In genomic region chr2:172596776-172597175, GRCh38 we compare ENCODE assay signal across 21 cellular contexts. TPM values are rescaled to one million over a fixed set of nuclear protein-coding genes. Genes with fewer than 3 reads are reported as not detected.
DNase-seq lines count a peak whose midpoint lies in the region; ATAC-seq and FAIRE-seq lines count a peak whose summit lies in the region.
"Had no signal": no experiment of that assay in that cellular context is flagged by ENCODE, and none has a peak within 500 bp of the region (broad histone marks: within the 10 kb centered on the region; RNA-seq: fewer than 3 reads in every experiment).

No MANE protein-coding gene starts in this region.

- CTCF ChIA-PET in activated CD4-positive, alpha-beta memory T cell treated with anti-CD3 and anti-CD28 coated beads for 36 hours (lab: Charles Lee) = interaction anchor here (2.0 to 3.1 kb wide), 2 partner anchors 16 to 113 kb away, joined by 5 to 14 read pairs; no protein-coding TSS in a partner anchor

- peaks cover 68% of the 10 kb centered on the region for H3K36me3 Mint-ChIP-seq in CD4-positive, CD25-positive, alpha-beta regulatory T cell
- peaks cover 18% of the 10 kb centered on the region for H3K36me3 Mint-ChIP-seq in IgD-negative memory B cell
- peaks cover 36% of the 10 kb centered on the region for H3K36me3 Mint-ChIP-seq in activated CD4-positive, alpha-beta memory T cell treated with anti-CD3 and anti-CD28 coated beads for 36 hours

- H3K4me1 Mint-ChIP-seq in CD4-positive, CD25-positive, alpha-beta regulatory T cell = peaks cover 23 to 57% (median 28%) of the 10 kb centered on the region in 4 donors
- H3K4me1 Mint-ChIP-seq in IgD-negative memory B cell = peaks cover 0 to 2% (median 0%) of the 10 kb centered on the region in 3 donors
- peaks cover 1% of the 10 kb centered on the region for H3K4me1 Mint-ChIP-seq in activated CD4-positive, alpha-beta memory T cell treated with anti-CD3 and anti-CD28 coated beads for 36 hours (ENCODE audit: low read depth)

- no peaks in the 10 kb centered on the region for H3K9me3 Mint-ChIP-seq in CD4-positive, CD25-positive, alpha-beta regulatory T cell
- no peaks in the 10 kb centered on the region for H3K9me3 Mint-ChIP-seq in IgD-negative memory B cell
- H3K9me3 Mint-ChIP-seq in activated CD4-positive, alpha-beta memory T cell treated with anti-CD3 and anti-CD28 coated beads for 36 hours = no peaks in the 10 kb centered on the region
- H3K9me3 Mint-ChIP-seq: mesothelial cell of epicardium had no signal

- no peaks in the 10 kb centered on the region for H3K9me3 ChIP-seq in CD4-positive, CD25-positive, alpha-beta regulatory T cell (ENCODE audit: control insufficient read depth in 2 of 2, low read length in 2 of 2)
- H3K9me3 ChIP-seq: heart right ventricle, sigmoid colon, thyroid gland had no signal

- no peaks in the 10 kb centered on the region for H3K27me3 ChIP-seq in CD4-positive, CD25-positive, alpha-beta regulatory T cell (ENCODE audit: control insufficient read depth, insufficient read depth, low read length)
- H3K27me3 ChIP-seq: brain microvascular endothelial cell, dorsolateral prefrontal cortex, heart right ventricle, sigmoid colon, thyroid gland had no signal

- peak overlapping the region in 2 of 3 donors; percentile 21 to 34 for H3K27ac Mint-ChIP-seq in CD4-positive, CD25-positive, alpha-beta regulatory T cell
- H3K27ac Mint-ChIP-seq in IgD-negative memory B cell = peak overlapping the region in 2 of 3 donors; percentile 25 to 86
- H3K27ac Mint-ChIP-seq in activated CD4-positive, alpha-beta memory T cell treated with anti-CD3 and anti-CD28 coated beads for 36 hours = no peak overlapping the region
- H3K27ac Mint-ChIP-seq: mesothelial cell of epicardium had no signal

- no peak overlapping the region for H3K4me3 ChIP-seq in CD4-positive, CD25-positive, alpha-beta regulatory T cell (ENCODE audit: low read depth, low read length)
- H3K4me3 ChIP-seq: dorsolateral prefrontal cortex, heart right ventricle, sigmoid colon, thyroid gland had no signal

- H3K4me3 Mint-ChIP-seq in CD4-positive, CD25-positive, alpha-beta regulatory T cell = no peak overlapping the region
- no peak overlapping the region for H3K4me3 Mint-ChIP-seq in IgD-negative memory B cell
- no peak overlapping the region for H3K4me3 Mint-ChIP-seq in activated CD4-positive, alpha-beta memory T cell treated with anti-CD3 and anti-CD28 coated beads for 36 hours
- H3K4me3 Mint-ChIP-seq: mesothelial cell of epicardium had no signal

- no peaks in the 10 kb centered on the region for H3K4me1 ChIP-seq in CD4-positive, CD25-positive, alpha-beta regulatory T cell (ENCODE audit: control insufficient read depth, insufficient read depth, low read length, poor library complexity, severe bottlenecking)
- H3K4me1 ChIP-seq: thyroid gland had no signal

- no peak for ATAC-seq in CD4-positive, CD25-positive, alpha-beta regulatory T cell (ENCODE audit: low read depth in 2 of 2)
- ATAC-seq in HG02763 (IDR thresholded peaks at IDR 0.05; ENCODE audit: unreplicated experiment) = peak; percentile 70

- peaks cover 82% of the 10 kb centered on the region for H3K36me3 ChIP-seq in CD4-positive, CD25-positive, alpha-beta regulatory T cell (ENCODE audit: control insufficient read depth, insufficient read depth, low read length)
- H3K36me3 ChIP-seq: brain microvascular endothelial cell, thyroid gland had no signal

- peak; percentile 63 for FAIRE-seq in GM19239 (lab: Jason Lieb, UNC)

- no peak for DNase-seq in CD4-positive, CD25-positive, alpha-beta regulatory T cell
- DNase-seq in GM19239 (ENCODE audit: insufficient read length, low spot score) (no peak), NK-92 (lab: John Stamatoyannopoulos, UW; ENCODE audit: unreplicated experiment) (no peak), AG08396 (ENCODE audit: low spot score) (no peak)
- no peak for DNase-seq in stimulated activated CD4-positive, alpha-beta T cell treated with anti-CD3 and anti-CD28 coated beads, Interleukin-15, amount 100 ng/mL, for 24 hours
- no peak for DNase-seq in activated CD4-positive, alpha-beta memory T cell treated with anti-CD3 and anti-CD28 coated beads for 36 hours
- DNase-seq: activated CD4-positive, CD25-positive, alpha-beta regulatory T cell treated with anti-CD3 and anti-CD28 coated beads, Interleukin-2, amount 50 U/mL, for 72 hours; activated CD8-positive, alpha-beta memory T cell treated with anti-CD3 and anti-CD28 coated beads, Interleukin-2, amount 50 U/mL, for 48 hours; activated naive CD4-positive, alpha-beta T cell treated with anti-CD3 and anti-CD28 coated beads, Interleukin-2, amount 50 U/mL, for 16 hours; brain microvascular endothelial cell; dorsolateral prefrontal cortex; GDM1; heart right ventricle; KG1; NCI-H1694 treated with DMSO at 0.1 percent for 48 hours; sigmoid colon; stimulated activated CD4-positive, alpha-beta T cell treated with anti-CD3 and anti-CD28 coated beads, Interleukin-2, amount 100 ng/mL, for 48 hours; thyroid gland had no signal

- intact Hi-C loops in activated CD4-positive, alpha-beta memory T cell treated with anti-CD3 and anti-CD28 coated beads for 36 hours (cut with micrococcal nuclease) = no loop called here

- H3K27ac ChIP-seq in CD4-positive, CD25-positive, alpha-beta regulatory T cell (ENCODE audit: insufficient read depth, low read length, poor library complexity, severe bottlenecking) = no peak overlapping the region
- H3K27ac ChIP-seq: brain microvascular endothelial cell, dorsolateral prefrontal cortex, heart right ventricle, sigmoid colon, thyroid gland had no signal

- POLR2A ChIA-PET in activated CD4-positive, alpha-beta memory T cell treated with anti-CD3 and anti-CD28 coated beads for 36 hours (lab: Charles Lee) = no interaction called here

- H3K27me3 Mint-ChIP-seq in CD4-positive, CD25-positive, alpha-beta regulatory T cell = no peaks in the 10 kb centered on the region
- H3K27me3 Mint-ChIP-seq in IgD-negative memory B cell = no peaks in the 10 kb centered on the region
- H3K27me3 Mint-ChIP-seq in activated CD4-positive, alpha-beta memory T cell treated with anti-CD3 and anti-CD28 coated beads for 36 hours = no peaks in the 10 kb centered on the region

RNA-seq across cellular contexts. Expression of gene PDK1, which starts 40.9 kb away (rescaled TPM):
- 53.0 TPM for total RNA-seq in CD4-positive, CD25-positive, alpha-beta regulatory T cell
- polyA plus RNA-seq in CD4-positive, CD25-positive, alpha-beta regulatory T cell = 10 to 100 TPM; 41.0 to 58.5 (median 54.7) TPM
- 17.9 TPM for polyA plus RNA-seq in IgD-negative memory B cell
- 10 to 100 TPM; 24.7 to 31.6 TPM for total RNA-seq in activated CD4-positive, alpha-beta memory T cell treated with anti-CD3 and anti-CD28 coated beads for 36 hours
